15 cellular contexts compared by ENCODE assay signal in genomic region chr5:17631788-17632187, GRCh38. TPM values are rescaled to one million over a fixed set of nuclear protein-coding genes. Genes with fewer than 3 reads are reported as not detected.
"Had no signal": no experiment of that assay in that cellular context is flagged by ENCODE, and none has a peak within 500 bp of the region (broad histone marks: within the 10 kb centered on the region; RNA-seq: fewer than 3 reads in every experiment).

TAF11L13 (plus strand) TSS chr5:17632088.

RNA-seq across cellular contexts. Expression of gene TAF11L13, which starts in this region (rescaled TPM):
- total RNA-seq: stomach, subcutaneous adipose tissue, suprapubic skin, temporal lobe, testis, thoracic aorta, thyroid gland, tibial nerve, transverse colon, upper lobe of left lung, upper lobe of right lung, ureter, urinary bladder, uterus, vagina had no signal
